18 cellular contexts compared by ENCODE assay signal in the genomic region with DNA sequence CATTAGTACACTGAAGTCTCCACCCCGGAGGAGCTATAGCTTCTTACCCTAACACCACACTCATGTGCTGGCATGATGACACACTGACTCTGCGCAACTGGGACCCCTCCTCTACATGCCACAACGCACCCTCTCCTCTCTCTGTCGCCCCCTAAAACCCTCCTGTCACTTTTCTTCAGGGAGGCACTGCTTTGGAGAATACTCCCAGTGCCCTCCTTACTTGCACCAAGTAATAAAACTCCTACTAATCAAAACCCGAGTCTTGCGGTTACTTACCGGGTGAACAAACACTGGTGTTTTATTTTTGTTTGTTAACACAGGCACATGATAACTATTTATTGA. TPM values are rescaled to one million over a fixed set of nuclear protein-coding genes. Genes with fewer than 3 reads are reported as not detected.
DNase-seq lines count a peak whose midpoint lies in the region; ATAC-seq and TF ChIP-seq lines count a peak whose summit lies in the region.
"Had no signal": no experiment of that assay in that cellular context is flagged by ENCODE, and none has a peak within 500 bp of the region (broad histone marks: within the 10 kb centered on the region; RNA-seq: fewer than 3 reads in every experiment).

No MANE protein-coding gene starts in this region.

- H4K91ac ChIP-seq in H9 (ENCODE audit: insufficient read length, low read depth, low read length) (no peak overlapping the region), neuronal stem cell (ENCODE audit: low read depth, low read length, poor library complexity) (no peak overlapping the region)

- H2BK15ac ChIP-seq in H9 (ENCODE audit: low read depth, low read length) (no peak overlapping the region), neuronal stem cell (ENCODE audit: low read length) (no peak overlapping the region)

- H3K23ac ChIP-seq in H9 (ENCODE audit: insufficient read length, low read depth, low read length) (no peak overlapping the region), neuronal stem cell (ENCODE audit: low read depth, low read length, poor library complexity) (no peak overlapping the region)

- H4K20me1 ChIP-seq in H9 (ENCODE audit: control insufficient read depth, insufficient read depth, insufficient read length) = no peaks in the 10 kb centered on the region
- H4K20me1 ChIP-seq: BLaER1 had no signal

- ATAC-seq in esophagus mucosa (peak; percentile 20), GM21423 (IDR thresholded peaks at IDR 0.05; ENCODE audit: unreplicated experiment) (no peak)
- ATAC-seq: CD8-positive, alpha-beta T cell had no signal

- H3K23me2 ChIP-seq in H9 (ENCODE audit: insufficient read length, low read depth, low read length, poor library complexity, severe bottlenecking) = no peaks in the 10 kb centered on the region

- H3K36me3 ChIP-seq in neuronal stem cell (replicated peaks in 1 of 2; ENCODE audit: control insufficient read depth in 2 of 2, insufficient read depth in 2 of 2, low read length in 2 of 2) = no peaks in the 10 kb centered on the region
- H3K36me3 ChIP-seq: BLaER1 had no signal

- H3K4me1 Mint-ChIP-seq in H9 = peaks cover 9 to 14% of the 10 kb centered on the region in 2 experiments
- no peaks in the 10 kb centered on the region for H3K4me1 Mint-ChIP-seq in activated CD4-positive, alpha-beta T cell treated with anti-CD3 and anti-CD28 coated beads, Interleukin-2, amount 10 ng/mL, durations not matched to agents 24 days and 14 days

- H3K4me3 Mint-ChIP-seq in H9 = no peak overlapping the region
- H3K4me3 Mint-ChIP-seq in activated CD4-positive, alpha-beta T cell treated with anti-CD3 and anti-CD28 coated beads, Interleukin-2, amount 10 ng/mL, durations not matched to agents 24 days and 14 days = no peak overlapping the region
- H3K4me3 Mint-ChIP-seq: CD8-positive, alpha-beta T cell had no signal

- H4K5ac ChIP-seq in H9 (ENCODE audit: insufficient read length, low read depth, low read length) = no peak overlapping the region

- no peak overlapping the region for H2BK120ac ChIP-seq in H9 (ENCODE audit: low read depth, low read length, poor library complexity, severe bottlenecking)
- no peak overlapping the region for H2BK120ac ChIP-seq in neuronal stem cell (ENCODE audit: low read depth, low read length)

- H3K9me3 Mint-ChIP-seq in H9 = no peaks in the 10 kb centered on the region
- H3K9me3 Mint-ChIP-seq in activated CD4-positive, alpha-beta T cell treated with anti-CD3 and anti-CD28 coated beads, Interleukin-2, amount 10 ng/mL, durations not matched to agents 24 days and 14 days = no peaks in the 10 kb centered on the region
- H3K9me3 Mint-ChIP-seq: CD8-positive, alpha-beta T cell had no signal

- H3K27ac ChIP-seq in H9 (ENCODE audit: insufficient read length, low read depth, low read length) = no peak overlapping the region
- peak overlapping the region; percentile 43; the same call in 1 of the 2 replicates for H3K27ac ChIP-seq in VCaP
- no peak overlapping the region for H3K27ac ChIP-seq in neuronal stem cell (replicated peaks; ENCODE audit: low read length)
- H3K27ac ChIP-seq: BLaER1 had no signal

- H3K36me3 Mint-ChIP-seq in H9 (ENCODE audit: insufficient read depth in 1 of 3, low read depth in 3 of 3) = no peaks in the 10 kb centered on the region; a peak in 1 of 7 replicates
- no peaks in the 10 kb centered on the region for H3K36me3 Mint-ChIP-seq in activated CD4-positive, alpha-beta T cell treated with anti-CD3 and anti-CD28 coated beads, Interleukin-2, amount 10 ng/mL, durations not matched to agents 24 days and 14 days (ENCODE audit: low read depth)
- H3K36me3 Mint-ChIP-seq: CD8-positive, alpha-beta T cell had no signal

- no peaks in the 10 kb centered on the region for H3K27me3 Mint-ChIP-seq in H9 (ENCODE audit: low read depth)
- H3K27me3 Mint-ChIP-seq in activated CD4-positive, alpha-beta T cell treated with anti-CD3 and anti-CD28 coated beads, Interleukin-2, amount 10 ng/mL, durations not matched to agents 24 days and 14 days = peaks cover 5% of the 10 kb centered on the region

- H3K79me1 ChIP-seq in H9 (ENCODE audit: insufficient read depth, low read depth, low read length, poor library complexity, severe bottlenecking) = no peaks in the 10 kb centered on the region
- H3K79me1 ChIP-seq in neuronal stem cell (ENCODE audit: low read depth, low read length) = no peaks in the 10 kb centered on the region

- TF ChIP-seq CTCF in H9 (conservative IDR thresholded peaks at IDR 0.05) (no peak), VCaP (conservative IDR thresholded peaks at IDR 0.05) (no peak)

- H3K4me1 ChIP-seq in H9 (ENCODE audit: insufficient read depth, low read length) = no peaks in the 10 kb centered on the region
- peaks cover 0 to 2% of the 10 kb centered on the region in 2 donors for H3K4me1 ChIP-seq in neuronal stem cell (ENCODE audit: control insufficient read depth in 2 of 2, insufficient read depth in 1 of 2, low read depth in 1 of 2, low read length in 2 of 2)

- intact Hi-C loops in activated CD4-positive, alpha-beta T cell treated with anti-CD3 and anti-CD28 coated beads, Interleukin-2, amount 10 ng/mL, durations not matched to agents 24 days and 14 days (cut with micrococcal nuclease) = no loop called here

- H2AFZ ChIP-seq in H9 (ENCODE audit: low read length) (no peak overlapping the region), neuronal stem cell (ENCODE audit: low read length) (peak overlapping the region; percentile 45)

- no CpG with 5 or more reads among the region's 7 CpGs for WGBS in H9 (ENCODE audit: extremely low coverage, insufficient read length, low lambda C conversion rate)
- no CpG with 5 or more reads among the region's 7 CpGs for WGBS in neuronal stem cell (ENCODE audit: extremely low coverage in 2 of 2, insufficient read length in 2 of 2, insufficient replicate concordance in 1 of 2), 2 donors

- DNase-seq in H9 = no peak
- no peak for DNase-seq in neuronal stem cell (ENCODE audit: low spot score)
- no peak for DNase-seq in GF-D8 (lab: John Stamatoyannopoulos, UW)
- no peak for DNase-seq in activated CD4-positive, alpha-beta T cell treated with anti-CD3 and anti-CD28 coated beads, Interleukin-2, amount 10 ng/mL, durations not matched to agents 24 days and 14 days
- DNase-seq: Calu3; CD8-positive, alpha-beta T cell; DMS53; EL; NCI-H1694 treated with DMSO at 0.1 percent for 48 hours; NCI-H2227 treated with DMSO at 0.1 percent for 48 hours; NCI-H510A treated with DMSO at 0.1 percent for 48 hours; OCI-M1; RPMI8226; SIG-M5 had no signal

- no peak overlapping the region for H3T11ph ChIP-seq in H9 (ENCODE audit: low read length)

- H2BK5ac ChIP-seq in H9 (ENCODE audit: insufficient read length, low read length) (no peak overlapping the region), neuronal stem cell (ENCODE audit: low read length) (no peak overlapping the region)

- H4K8ac ChIP-seq in H9 (replicated peaks; ENCODE audit: insufficient read length, low read depth, low read length) = no peak overlapping the region
- H4K8ac ChIP-seq in neuronal stem cell (ENCODE audit: low read depth, low read length) = no peak overlapping the region

- no peak overlapping the region for H3K4me2 ChIP-seq in H9 (ENCODE audit: insufficient read depth, insufficient read length, low read length)
- no peak overlapping the region for H3K4me2 ChIP-seq in neuronal stem cell (ENCODE audit: insufficient read depth, low read length, poor library complexity, severe bottlenecking)
- H3K4me2 ChIP-seq: BLaER1 had no signal

- no peaks in the 10 kb centered on the region for H3K79me2 ChIP-seq in H9 (ENCODE audit: insufficient read depth, low read length)

- H3K9ac ChIP-seq in H9 (ENCODE audit: extremely low read depth, insufficient read length, low read length) = no peak overlapping the region
- H3K9ac ChIP-seq in neuronal stem cell (ENCODE audit: low read depth, low read length, poor library complexity) = no peak overlapping the region
- H3K9ac ChIP-seq: BLaER1 had no signal

- no peak overlapping the region for H3K4me3 ChIP-seq in neuronal stem cell (ENCODE audit: low read length in 2 of 2)
- H3K4me3 ChIP-seq: BLaER1 had no signal

- H2AK5ac ChIP-seq in H9 (ENCODE audit: insufficient read length, low read length) (no peak overlapping the region), neuronal stem cell (ENCODE audit: low read depth, low read length) (no peak overlapping the region)

- no peaks in the 10 kb centered on the region for H3K9me3 ChIP-seq in H9 (ENCODE audit: control insufficient read depth, low read depth, low read length)
- no peaks in the 10 kb centered on the region for H3K9me3 ChIP-seq in neuronal stem cell (replicated peaks in 1 of 2; ENCODE audit: control insufficient read depth in 2 of 2, insufficient read depth in 1 of 2, low read depth in 1 of 2, low read length in 2 of 2)
- H3K9me3 ChIP-seq: BLaER1 had no signal

- H3K4ac ChIP-seq in H9 (ENCODE audit: low read depth, low read length) (no peak overlapping the region), neuronal stem cell (ENCODE audit: low read length) (no peak overlapping the region)

- H2BK20ac ChIP-seq in H9 (ENCODE audit: low read depth, low read length, poor library complexity, severe bottlenecking) = no peak overlapping the region

- H3K27ac Mint-ChIP-seq in H9 = peak overlapping the region in 2 of 3 experiments; percentile 20 to 64; a peak in 1 of 7 replicates
- no peak overlapping the region for H3K27ac Mint-ChIP-seq in activated CD4-positive, alpha-beta T cell treated with anti-CD3 and anti-CD28 coated beads, Interleukin-2, amount 10 ng/mL, durations not matched to agents 24 days and 14 days
- H3K27ac Mint-ChIP-seq: CD8-positive, alpha-beta T cell had no signal

- H3K27me3 ChIP-seq in H9 (ENCODE audit: insufficient read depth, low read length) = no peaks in the 10 kb centered on the region
- H3K27me3 ChIP-seq in neuronal stem cell (ENCODE audit: control insufficient read depth in 3 of 3, insufficient read depth in 3 of 3, low read depth in 1 of 3, low read length in 3 of 3) = peaks cover 0 to 10% (median 0%) of the 10 kb centered on the region in 3 experiments
- H3K27me3 ChIP-seq: BLaER1 had no signal

- no peak overlapping the region for H3K14ac ChIP-seq in H9 (ENCODE audit: insufficient read depth, low read length)
- no peak overlapping the region for H3K14ac ChIP-seq in neuronal stem cell (ENCODE audit: low read length)

- no peak overlapping the region for H3K18ac ChIP-seq in H9 (ENCODE audit: insufficient read length, low read depth, low read length)
- H3K18ac ChIP-seq in neuronal stem cell (ENCODE audit: low read length) = no peak overlapping the region

- H3K56ac ChIP-seq in H9 (ENCODE audit: insufficient read length, low read depth, low read length) = no peak overlapping the region

- no peak overlapping the region for H2BK12ac ChIP-seq in H9 (ENCODE audit: insufficient read length, low read depth, low read length)
- no peak overlapping the region for H2BK12ac ChIP-seq in neuronal stem cell (ENCODE audit: low read length)

RNA-seq across cellular contexts. Expression of a gene that starts 12.6 kb away (rescaled TPM):
- total RNA-seq in H9 (2021) (22.1 and 22.3 TPM in 2 replicates), esophagus mucosa (10.1 TPM)
- 33.7 TPM for polyA plus RNA-seq in neuronal stem cell (2013, experiment 1 of 2)
- polyA plus RNA-seq in neuronal stem cell (2013, experiment 2 of 2) = 32.9 TPM
- 26.5 and 31.1 TPM in 2 replicates for total RNA-seq in activated CD4-positive, alpha-beta T cell treated with anti-CD3 and anti-CD28 coated beads, Interleukin-2, amount 10 ng/mL, durations not matched to agents 24 days and 14 days
